ENCODE assay signal across 1 cellular context in genomic region chr16:29943846-29944669, GRCh38.
TF ChIP-seq lines count a peak whose summit lies in the region.

No MANE protein-coding gene starts in this region.

TF ChIP-seq in H1, 55 proteins besides CTCF, POLR2A, EP300 and RAD21:
- TF ChIP-seq SP4 (IDR thresholded peaks at IDR 0.05; ENCODE audit: low read length) (no peak), CEBPB (IDR thresholded peaks at IDR 0.05; ENCODE audit: low read depth, low read length) (no peak), JUND (IDR thresholded peaks at IDR 0.05; ENCODE audit: low read length) (no peak), SP1 (IDR thresholded peaks at IDR 0.05; ENCODE audit: low read depth, low read length) (0 out of 2 replicates have a peak, but pooled peaks have one; percentile 10), BACH1 (IDR thresholded peaks at IDR 0.05; ENCODE audit: low read length) (no peak), KDM1A (IDR thresholded peaks at IDR 0.05; ENCODE audit: borderline replicate concordance, low read length) (peak; percentile 29; the same call in 1 of the 2 replicates), TEAD4 (IDR thresholded peaks at IDR 0.05; ENCODE audit: low read depth, low read length) (peak; percentile 82), RBBP5 (IDR thresholded peaks at IDR 0.05; ENCODE audit: borderline replicate concordance, low read depth, low read length) (0 out of 2 replicates have a peak, but pooled peaks have one; percentile 40), SIX5 (IDR thresholded peaks at IDR 0.05; ENCODE audit: low read depth, low read length) (no peak), ASH2L (IDR thresholded peaks at IDR 0.05; ENCODE audit: low read length) (peak; percentile 63)
TF ChIP-seq in H1: peak in this region for 5.
